In genomic region chrX:124836786-124837185, GRCh38 we compare ENCODE assay signal across 28 cellular contexts.
"Had no signal": no experiment of that assay in that cellular context is flagged by ENCODE, and none has a peak within 500 bp of the region (broad histone marks: within the 10 kb centered on the region; RNA-seq: fewer than 3 reads in every experiment).

No MANE protein-coding gene starts in this region.

- H3K4me2 ChIP-seq: hepatocyte had no signal

- H3K27ac ChIP-seq: body of pancreas, epithelial cell of prostate, esophagus squamous epithelium, gastroesophageal sphincter, heart right ventricle, hepatocyte had no signal

- DNase-seq: activated CD4-positive, alpha-beta memory T cell treated with anti-CD3 and anti-CD28 coated beads, Interleukin-2, amount 10 ng/mL, durations not matched to agents 7 days and 5 days; activated CD4-positive, alpha-beta T cell treated with anti-CD3 and anti-CD28 coated beads for 4 hours; activated CD4-positive, CD25-positive, alpha-beta regulatory T cell; activated CD4-positive, CD25-positive, alpha-beta regulatory T cell treated with anti-CD3 and anti-CD28 coated beads, Interleukin-2, amount 50 U/mL, for 72 hours; activated CD8-positive, alpha-beta memory T cell treated with anti-CD3 and anti-CD28 coated beads, Interleukin-2, amount 50 U/mL, for 48 hours; activated effector memory CD4-positive, alpha-beta T cell treated with anti-CD3 and anti-CD28 coated beads, Interleukin-2, amount 50 U/mL, for 16 hours; activated naive CD4-positive, alpha-beta T cell treated with anti-CD3 and anti-CD28 coated beads, Interleukin-2, amount 50 U/mL, for 16 hours; activated T-cell treated with anti-CD3 and anti-CD28 coated beads, Interleukin-2, amount 50 U/mL, for 4 hours; amniotic stem cell; anterior cingulate cortex; body of pancreas; caudate nucleus; cortex of kidney; effector CD8-positive, alpha-beta T cell; esophagus squamous epithelium; foreskin melanocyte; heart right ventricle; T-helper 1 cell; T-helper 2 cell had no signal

- H3K27me3 Mint-ChIP-seq: activated CD4-positive, alpha-beta memory T cell treated with anti-CD3 and anti-CD28 coated beads, Interleukin-2, amount 10 ng/mL, durations not matched to agents 7 days and 5 days; activated naive CD8-positive, alpha-beta T cell had no signal

- H3K4me1 Mint-ChIP-seq: activated CD4-positive, alpha-beta memory T cell treated with anti-CD3 and anti-CD28 coated beads, Interleukin-2, amount 10 ng/mL, durations not matched to agents 7 days and 5 days had no signal

- ATAC-seq: activated T-cell treated with anti-CD3 and anti-CD28 coated beads, Interleukin-2, amount 50 U/mL, for 4 hours; body of pancreas; gastroesophageal sphincter; heart right ventricle had no signal

- H3K4me3 ChIP-seq: body of pancreas, esophagus squamous epithelium, gastroesophageal sphincter, heart right ventricle, hepatocyte had no signal

- H3K27ac Mint-ChIP-seq: activated CD4-positive, alpha-beta memory T cell treated with anti-CD3 and anti-CD28 coated beads, Interleukin-2, amount 10 ng/mL, durations not matched to agents 7 days and 5 days; activated naive CD8-positive, alpha-beta T cell; activated T-helper 1 cell treated with anti-CD3 and anti-CD28 coated beads, Interleukin-12 subunit alpha, Interleukin-12 subunit beta, Interleukin-2, Interleukin-4 antibody, amounts not matched to agents 30 ng/mL and 10 ng/mL and 1 ng/mL, durations not matched to agents 14 hours and 24 hours and 36 hours; activated T-helper 2 cell treated with anti-CD3 and anti-CD28 coated beads, Interferon-gamma antibody, Interleukin-2, Interleukin-4, amounts not matched to agents 10 μg/mL and 5 μg/mL and 100 μg/mL, durations not matched to agents 14 hours and 24 hours and 36 hours had no signal

- H3K9me3 Mint-ChIP-seq: activated CD4-positive, alpha-beta memory T cell treated with anti-CD3 and anti-CD28 coated beads, Interleukin-2, amount 10 ng/mL, durations not matched to agents 7 days and 5 days; activated T-cell treated with anti-CD3 and anti-CD28 coated beads, Interleukin-2, amount 50 U/mL, for 4 hours; activated T-helper 1 cell treated with anti-CD3 and anti-CD28 coated beads, Interleukin-12 subunit alpha, Interleukin-12 subunit beta, Interleukin-2, Interleukin-4 antibody, amounts not matched to agents 30 ng/mL and 10 ng/mL and 1 ng/mL, durations not matched to agents 14 hours and 24 hours and 36 hours; activated T-helper 2 cell treated with anti-CD3 and anti-CD28 coated beads, Interferon-gamma antibody, Interleukin-2, Interleukin-4, amounts not matched to agents 10 μg/mL and 5 μg/mL and 100 μg/mL, durations not matched to agents 14 hours and 24 hours and 36 hours had no signal

- H3K36me3 ChIP-seq: esophagus squamous epithelium, gastroesophageal sphincter, heart right ventricle had no signal

- H3K27me3 ChIP-seq: body of pancreas, esophagus squamous epithelium, gastroesophageal sphincter, heart right ventricle, hepatocyte had no signal

- H2AFZ ChIP-seq: hepatocyte had no signal

- H3K4me3 Mint-ChIP-seq: activated CD4-positive, alpha-beta memory T cell treated with anti-CD3 and anti-CD28 coated beads, Interleukin-2, amount 10 ng/mL, durations not matched to agents 7 days and 5 days; activated naive CD8-positive, alpha-beta T cell; activated T-cell treated with anti-CD3 and anti-CD28 coated beads, Interleukin-2, amount 50 U/mL, for 4 hours; activated T-helper 1 cell treated with anti-CD3 and anti-CD28 coated beads, Interleukin-12 subunit alpha, Interleukin-12 subunit beta, Interleukin-2, Interleukin-4 antibody, amounts not matched to agents 30 ng/mL and 10 ng/mL and 1 ng/mL, durations not matched to agents 14 hours and 24 hours and 36 hours had no signal

- H3K9me3 ChIP-seq: body of pancreas, esophagus squamous epithelium, gastroesophageal sphincter, heart right ventricle had no signal

- H3K36me3 Mint-ChIP-seq: activated naive CD8-positive, alpha-beta T cell had no signal

- H3K79me2 ChIP-seq: hepatocyte had no signal

- FAIRE-seq: colon, endometrium, endothelial cell of umbilical vein had no signal

- H3K4me1 ChIP-seq: body of pancreas, esophagus squamous epithelium, gastroesophageal sphincter, heart right ventricle had no signal
